Comparison of ENCODE assay signal across 8 cellular contexts in genomic region chr16:56199164-56199563, GRCh38. TPM values are rescaled to one million over a fixed set of nuclear protein-coding genes. Genes with fewer than 3 reads are reported as not detected.
A peak's percentile ranks its signal among the peaks of the same experiment; 100 is the strongest.
DNase-seq lines count a peak whose midpoint lies in the region; ATAC-seq and TF ChIP-seq lines count a peak whose summit lies in the region.
"Had no signal": no experiment of that assay in that cellular context is flagged by ENCODE, and none has a peak within 500 bp of the region (broad histone marks: within the 10 kb centered on the region; RNA-seq: fewer than 3 reads in every experiment).

No MANE protein-coding gene starts in this region.

- no peaks in the 10 kb centered on the region for H3K79me2 ChIP-seq in osteoblast (ENCODE audit: insufficient read depth, low read length)

- in situ Hi-C loops in gastrocnemius medialis (cut with MboI; ENCODE audit: low sequenced_read_pairs in 4 of 4), result no loop called here

- H3K4me1 ChIP-seq in esophagus muscularis mucosa, result peaks cover 6 to 18% (median 9%) of the 10 kb centered on the region in 4 donors
- peaks cover 0 to 7% of the 10 kb centered on the region in 2 donors for H3K4me1 ChIP-seq in gastrocnemius medialis
- no peaks in the 10 kb centered on the region for H3K4me1 ChIP-seq in osteoblast (ENCODE audit: insufficient read depth, low read length)

- H3K4me2 ChIP-seq in osteoblast (ENCODE audit: insufficient read depth, low read length), result no peak overlapping the region

- TF ChIP-seq CTCF in esophagus muscularis mucosa (IDR thresholded peaks at IDR 0.05), result no peak
- no peak for TF ChIP-seq CTCF in gastrocnemius medialis (IDR thresholded peaks at IDR 0.05 in 4 of 5, conservative IDR thresholded peaks at IDR 0.05 in 1 of 5)
- TF ChIP-seq CTCF in osteoblast (IDR thresholded peaks at IDR 0.05; ENCODE audit: extremely low read depth, low read depth, low read length), result no peak

- 59% methylated on average over 2 of the region's 2 CpGs for WGBS in esophagus muscularis mucosa

- CTCF ChIA-PET in HEK293T (lab: Yijun Ruan, JAX), result no interaction called here

- no peak overlapping the region for H2AFZ ChIP-seq in osteoblast (ENCODE audit: low read length)

- H3K27me3 ChIP-seq in esophagus muscularis mucosa (peaks cover 0 to 21% (median 5%) of the 10 kb centered on the region in 4 donors), gastrocnemius medialis (peaks cover 3 to 7% (median 7%) of the 10 kb centered on the region in 3 donors), osteoblast (ENCODE audit: insufficient read depth, low read length) (peaks cover 14% of the 10 kb centered on the region)

- H4K20me1 ChIP-seq in osteoblast (ENCODE audit: insufficient read depth, low read length), result no peaks in the 10 kb centered on the region

- H3K36me3 ChIP-seq in esophagus muscularis mucosa, result no peaks in the 10 kb centered on the region
- no peaks in the 10 kb centered on the region for H3K36me3 ChIP-seq in gastrocnemius medialis
- no peaks in the 10 kb centered on the region for H3K36me3 ChIP-seq in osteoblast (ENCODE audit: insufficient read depth, low read length)
- H3K36me3 ChIP-seq: cardiac muscle cell had no signal

- intact Hi-C loops in esophagus muscularis mucosa (cut with DNase I) (no loop called here), gastrocnemius medialis (cut with DNase I; ENCODE audit: low total_unique reads) (no loop called here)

- DNase-seq in MV-4-11 (lab: John Stamatoyannopoulos, UW) (peak; percentile 82), esophagus muscularis mucosa (ENCODE audit: extremely low spot score) (peak; percentile 0), gastrocnemius medialis (no peak), osteoblast (ENCODE audit: insufficient read length, low spot score, missing footprints) (no peak), HEK293T (ENCODE audit: extremely low spot score) (no peak)

- H3K27ac ChIP-seq in esophagus muscularis mucosa (replicated peaks in 1 of 4) (no peak overlapping the region), gastrocnemius medialis (no peak overlapping the region), osteoblast (ENCODE audit: low read depth, low read length) (no peak overlapping the region)
- H3K27ac ChIP-seq: cardiac muscle cell had no signal

- ATAC-seq in GM18519 (IDR thresholded peaks at IDR 0.05; ENCODE audit: low FRiP score, unreplicated experiment) (peak; percentile 50), GM21528 (IDR thresholded peaks at IDR 0.05; ENCODE audit: low FRiP score, unreplicated experiment) (peak; percentile 67), gastrocnemius medialis (no peak)

- no peak for TF ChIP-seq EP300 in esophagus muscularis mucosa (IDR thresholded peaks at IDR 0.05)

- H3K4me3 ChIP-seq in esophagus muscularis mucosa (no peak overlapping the region), gastrocnemius medialis (no peak overlapping the region), osteoblast (ENCODE audit: insufficient read depth, low read length) (no peak overlapping the region)
- H3K4me3 ChIP-seq: cardiac muscle cell had no signal

- no peaks in the 10 kb centered on the region for H3K9me3 ChIP-seq in esophagus muscularis mucosa
- H3K9me3 ChIP-seq in gastrocnemius medialis, result no peaks in the 10 kb centered on the region
- no peaks in the 10 kb centered on the region for H3K9me3 ChIP-seq in osteoblast (ENCODE audit: low read depth, low read length)

- TF ChIP-seq POLR2A in esophagus muscularis mucosa (IDR thresholded peaks at IDR 0.05; ENCODE audit: low read depth), result no peak
- no peak for TF ChIP-seq POLR2A in gastrocnemius medialis (IDR thresholded peaks at IDR 0.05)

- POLR2A ChIA-PET in HEK293T (lab: Yijun Ruan, JAX), result no interaction called here

TF ChIP-seq in HEK293T, 16 proteins besides CTCF, POLR2A, EP300 and RAD21:
- TF ChIP-seq NFRKB (IDR thresholded peaks at IDR 0.05) (no peak), ARNT (IDR thresholded peaks at IDR 0.05) (no peak), TARDBP (IDR thresholded peaks at IDR 0.05) (no peak), HDGF (IDR thresholded peaks at IDR 0.05; ENCODE audit: borderline replicate concordance) (no peak), CTBP1 (IDR thresholded peaks at IDR 0.05; ENCODE audit: borderline replicate concordance) (no peak), ELF4 (IDR thresholded peaks at IDR 0.05) (no peak)

RNA-seq across cellular contexts. Expression of gene GNAO1, which starts 7.9 kb away (rescaled TPM):
- total RNA-seq in esophagus muscularis mucosa (1 to 10 TPM; 2.1 to 6.8 (median 3.3) TPM), gastrocnemius medialis (1 to 10 TPM in 2 of 4 donors, under 1 TPM in 2; 0.25 to 2.0 (median 0.79) TPM), osteoblast (under 0.01 TPM in 1 of 2 replicates, not detected in the other)

Comparison
In these comparisons a context has a peak if more than half of its experiments do, and no peak if none do; other contexts are left out.
1. ATAC-seq: peak in GM18519 (single experiment) and GM21528 (single experiment); none in gastrocnemius medialis (0 of 2).
2. DNase-seq: peak in MV-4-11 (single experiment) and esophagus muscularis mucosa (single experiment); none in gastrocnemius medialis (0 of 2), osteoblast (single experiment) and HEK293T (single experiment).